ENCODE assay signal across 15 cellular contexts in genomic region chr2:158754303-158754611, GRCh38. TPM values are rescaled to one million over a fixed set of nuclear protein-coding genes. Genes with fewer than 3 reads are reported as not detected.
DNase-seq lines count a peak whose midpoint lies in the region; ATAC-seq and TF ChIP-seq lines count a peak whose summit lies in the region.
"Had no signal": no experiment of that assay in that cellular context is flagged by ENCODE, and none has a peak within 500 bp of the region (broad histone marks: within the 10 kb centered on the region; RNA-seq: fewer than 3 reads in every experiment).

No MANE protein-coding gene starts in this region.

- H3K9me3 Mint-ChIP-seq in CD14-positive monocyte = no peaks in the 10 kb centered on the region
- H3K9me3 Mint-ChIP-seq in activated CD4-positive, alpha-beta T cell treated with anti-CD3 and anti-CD28 coated beads, Interleukin-2, amount 10 ng/mL, durations not matched to agents 24 days and 14 days = no peaks in the 10 kb centered on the region
- H3K9me3 Mint-ChIP-seq: naive thymus-derived CD8-positive, alpha-beta T cell had no signal

- no peaks in the 10 kb centered on the region for H3K9me2 ChIP-seq in OCI-LY7 (ENCODE audit: insufficient read depth, low read length)

- no peak overlapping the region for H2AFZ ChIP-seq in OCI-LY7 (ENCODE audit: low read length)

- ATAC-seq in GM21786 (IDR thresholded peaks at IDR 0.05; ENCODE audit: unreplicated experiment) = peak; percentile 9

- H3K27me3 ChIP-seq in muscle layer of duodenum (ENCODE audit: low read depth, low read length) = no peaks in the 10 kb centered on the region

- no peak overlapping the region for H3K27ac ChIP-seq in OCI-LY7 (ENCODE audit: low read depth, low read length, poor library complexity, severe bottlenecking)
- H3K27ac ChIP-seq in muscle layer of duodenum (ENCODE audit: low read length) = no peak overlapping the region

- peaks cover 5% of the 10 kb centered on the region for H3K4me1 Mint-ChIP-seq in CD14-positive monocyte
- H3K4me1 Mint-ChIP-seq in activated CD4-positive, alpha-beta T cell treated with anti-CD3 and anti-CD28 coated beads, Interleukin-2, amount 10 ng/mL, durations not matched to agents 24 days and 14 days = no peaks in the 10 kb centered on the region
- H3K4me1 Mint-ChIP-seq: naive thymus-derived CD8-positive, alpha-beta T cell had no signal

- H3K4me3 Mint-ChIP-seq in CD14-positive monocyte = peak overlapping the region in 1 of 2 donors; percentile 20
- H3K4me3 Mint-ChIP-seq in activated CD4-positive, alpha-beta T cell treated with anti-CD3 and anti-CD28 coated beads, Interleukin-2, amount 10 ng/mL, durations not matched to agents 24 days and 14 days = no peak overlapping the region
- H3K4me3 Mint-ChIP-seq: naive thymus-derived CD8-positive, alpha-beta T cell had no signal

- no peaks in the 10 kb centered on the region for H3K79me2 ChIP-seq in OCI-LY7 (ENCODE audit: insufficient read depth, low read depth, low read length)

- no peaks in the 10 kb centered on the region for H3K36me3 ChIP-seq in OCI-LY7 (ENCODE audit: insufficient read depth, low read length)
- H3K36me3 ChIP-seq in muscle layer of duodenum (ENCODE audit: control insufficient read depth in 1 of 2, insufficient read depth in 2 of 2, low read length in 2 of 2) = no peaks in the 10 kb centered on the region

- H3K27me3 Mint-ChIP-seq in CD14-positive monocyte (ENCODE audit: low read depth in 3 of 3) = peaks cover 0 to 2% (median 1%) of the 10 kb centered on the region in 3 donors
- H3K27me3 Mint-ChIP-seq in activated CD4-positive, alpha-beta T cell treated with anti-CD3 and anti-CD28 coated beads, Interleukin-2, amount 10 ng/mL, durations not matched to agents 24 days and 14 days = peaks cover 8% of the 10 kb centered on the region

- BruUV-seq in OCI-LY7 (replicated peaks; lab: Mats Ljungman, UMichigan) = no TSS peak

- CTCF ChIA-PET in OCI-LY7 (lab: Charles Lee; ENCODE audit: unreplicated experiment) = interaction anchor here (1.0 kb wide), 1 partner anchor 9 kb away, joined by 3 read pairs; no protein-coding TSS in a partner anchor

- H3K4me2 ChIP-seq in OCI-LY7 (ENCODE audit: low read length) = no peak overlapping the region

- DNase-seq in CD14-positive monocyte (ENCODE audit: low spot score) (no peak), OCI-LY7 (ENCODE audit: low spot score) (no peak), putamen (ENCODE audit: low spot score) (no peak), AML-193 (lab: John Stamatoyannopoulos, UW) (no peak)
- no peak for DNase-seq in activated CD4-positive, alpha-beta T cell treated with anti-CD3 and anti-CD28 coated beads, Interleukin-2, amount 10 ng/mL, durations not matched to agents 24 days and 14 days
- no peak for DNase-seq in activated naive CD4-positive, alpha-beta T cell (lab: John Stamatoyannopoulos, UW)
- DNase-seq: activated effector memory CD4-positive, alpha-beta T cell treated with anti-CD3 and anti-CD28 coated beads, Interleukin-2, amount 50 U/mL, for 16 hours; NCI-H2081 treated with DMSO at 0.1 percent for 48 hours; stimulated activated naive CD4-positive, alpha-beta T cell treated with Interleukin-2 at 50 U/mL for 16 hours had no signal

- intact Hi-C loops in CD14-positive monocyte (cut with micrococcal nuclease) = loop anchor here (5.0 kb wide), 1 partner anchor 722 kb away; no protein-coding TSS in a partner anchor
- intact Hi-C loops in OCI-LY7 (cut with micrococcal nuclease; ENCODE audit: unreplicated experiment) = loop anchor here (2.0 to 10.0 kb wide), 4 partner anchors 297 to 1249 kb away; partner anchors contain the start of genes CCDC148 and PKP4
- intact Hi-C loops in activated CD4-positive, alpha-beta T cell treated with anti-CD3 and anti-CD28 coated beads, Interleukin-2, amount 10 ng/mL, durations not matched to agents 24 days and 14 days (cut with micrococcal nuclease) = loop anchor here (2.0 to 10.0 kb wide), 4 partner anchors 297 to 1449 kb away; partner anchors contain the start of genes CCDC148 and PKP4

- POLR2A ChIA-PET in OCI-LY7 (lab: Charles Lee) = interaction anchor here (1.6 kb wide), 1 partner anchor 8 kb away, joined by 4 read pairs; no protein-coding TSS in a partner anchor

- no peak overlapping the region for H3K27ac Mint-ChIP-seq in CD14-positive monocyte
- no peak overlapping the region for H3K27ac Mint-ChIP-seq in activated CD4-positive, alpha-beta T cell treated with anti-CD3 and anti-CD28 coated beads, Interleukin-2, amount 10 ng/mL, durations not matched to agents 24 days and 14 days
- H3K27ac Mint-ChIP-seq: naive thymus-derived CD8-positive, alpha-beta T cell had no signal

- H3K9me3 ChIP-seq in OCI-LY7 (ENCODE audit: low read length) (no peaks in the 10 kb centered on the region), muscle layer of duodenum (ENCODE audit: control insufficient read depth in 1 of 2, low read length in 2 of 2) (no peaks in the 10 kb centered on the region)

- H4K20me1 ChIP-seq in OCI-LY7 (ENCODE audit: insufficient read depth, low read length) = no peaks in the 10 kb centered on the region

- H3K4me1 ChIP-seq in OCI-LY7 (ENCODE audit: insufficient read depth, low read length, poor library complexity, severe bottlenecking) = no peaks in the 10 kb centered on the region
- peaks cover 0 to 7% of the 10 kb centered on the region in 2 donors for H3K4me1 ChIP-seq in muscle layer of duodenum (ENCODE audit: control insufficient read depth in 1 of 2, insufficient read depth in 2 of 2, low read length in 2 of 2)

- H3K4me3 ChIP-seq in OCI-LY7 (ENCODE audit: low read depth, low read length, poor library complexity, severe bottlenecking) = no peak overlapping the region
- peak overlapping the region; percentile 25 to 59 for H3K4me3 ChIP-seq in muscle layer of duodenum (ENCODE audit: low read depth in 1 of 2, low read length in 2 of 2)

- no peaks in the 10 kb centered on the region for H3K36me3 Mint-ChIP-seq in CD14-positive monocyte
- H3K36me3 Mint-ChIP-seq in activated CD4-positive, alpha-beta T cell treated with anti-CD3 and anti-CD28 coated beads, Interleukin-2, amount 10 ng/mL, durations not matched to agents 24 days and 14 days (ENCODE audit: low read depth) = no peaks in the 10 kb centered on the region
- H3K36me3 Mint-ChIP-seq: naive thymus-derived CD8-positive, alpha-beta T cell had no signal

- TF ChIP-seq CTCF in CD14-positive monocyte (IDR thresholded peaks at IDR 0.05) (peak; percentile 26), OCI-LY7 (conservative IDR thresholded peaks at IDR 0.05; ENCODE audit: low read length) (peak; percentile 37; the same call in 1 of the 2 replicates)

RNA-seq across cellular contexts. Expression of gene DAPL1, which starts 40.9 kb away (rescaled TPM):
- not detected for polyA plus RNA-seq in CD14-positive monocyte
- not detected in 2 replicates for total RNA-seq in OCI-LY7 (2014; rRNA removed; shearing (Covaris generic))
- total RNA-seq in OCI-LY7 (2022) = not detected in 2 replicates
- total RNA-seq in activated CD4-positive, alpha-beta T cell treated with anti-CD3 and anti-CD28 coated beads, Interleukin-2, amount 10 ng/mL, durations not matched to agents 24 days and 14 days = not detected in 2 replicates
- total RNA-seq: epithelial cell of proximal tubule; H4; naive thymus-derived CD8-positive, alpha-beta T cell; pulmonary artery endothelial cell had no signal
- polyA plus RNA-seq: naive thymus-derived CD8-positive, alpha-beta T cell had no signal
